Comparison of ENCODE assay signal across 1 cellular context in the genomic region with DNA sequence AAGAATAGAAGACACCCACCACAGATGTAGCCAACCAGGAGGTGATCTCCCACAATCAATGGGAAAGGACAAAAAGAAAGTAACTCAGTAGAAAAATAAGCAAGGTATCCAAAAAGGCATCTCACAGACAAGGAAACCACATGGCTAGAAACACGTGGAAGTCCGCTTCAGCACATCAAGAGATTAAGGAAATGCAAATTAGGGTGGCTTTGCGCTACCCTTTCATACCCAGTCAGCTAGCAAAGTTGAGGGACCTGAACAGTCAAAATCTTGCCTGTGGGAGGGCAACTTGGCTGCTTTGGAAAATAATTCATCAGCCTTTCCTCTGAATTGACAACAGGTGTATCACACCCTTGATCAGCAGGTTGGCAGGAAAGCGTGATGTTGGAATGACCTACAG.
TF ChIP-seq lines count a peak whose summit lies in the region.

No MANE protein-coding gene starts in this region.

TF ChIP-seq in GM23338, 12 proteins besides CTCF, POLR2A, EP300 and RAD21 (continued from another document):
- TF ChIP-seq, protein P1, sequence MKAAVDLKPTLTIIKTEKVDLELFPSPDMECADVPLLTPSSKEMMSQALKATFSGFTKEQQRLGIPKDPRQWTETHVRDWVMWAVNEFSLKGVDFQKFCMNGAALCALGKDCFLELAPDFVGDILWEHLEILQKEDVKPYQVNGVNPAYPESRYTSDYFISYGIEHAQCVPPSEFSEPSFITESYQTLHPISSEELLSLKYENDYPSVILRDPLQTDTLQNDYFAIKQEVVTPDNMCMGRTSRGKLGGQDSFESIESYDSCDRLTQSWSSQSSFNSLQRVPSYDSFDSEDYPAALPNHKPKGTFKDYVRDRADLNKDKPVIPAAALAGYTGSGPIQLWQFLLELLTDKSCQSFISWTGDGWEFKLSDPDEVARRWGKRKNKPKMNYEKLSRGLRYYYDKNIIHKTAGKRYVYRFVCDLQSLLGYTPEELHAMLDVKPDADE (IDR thresholded peaks at IDR 0.05) = no peak
- TF ChIP-seq, protein P2, sequence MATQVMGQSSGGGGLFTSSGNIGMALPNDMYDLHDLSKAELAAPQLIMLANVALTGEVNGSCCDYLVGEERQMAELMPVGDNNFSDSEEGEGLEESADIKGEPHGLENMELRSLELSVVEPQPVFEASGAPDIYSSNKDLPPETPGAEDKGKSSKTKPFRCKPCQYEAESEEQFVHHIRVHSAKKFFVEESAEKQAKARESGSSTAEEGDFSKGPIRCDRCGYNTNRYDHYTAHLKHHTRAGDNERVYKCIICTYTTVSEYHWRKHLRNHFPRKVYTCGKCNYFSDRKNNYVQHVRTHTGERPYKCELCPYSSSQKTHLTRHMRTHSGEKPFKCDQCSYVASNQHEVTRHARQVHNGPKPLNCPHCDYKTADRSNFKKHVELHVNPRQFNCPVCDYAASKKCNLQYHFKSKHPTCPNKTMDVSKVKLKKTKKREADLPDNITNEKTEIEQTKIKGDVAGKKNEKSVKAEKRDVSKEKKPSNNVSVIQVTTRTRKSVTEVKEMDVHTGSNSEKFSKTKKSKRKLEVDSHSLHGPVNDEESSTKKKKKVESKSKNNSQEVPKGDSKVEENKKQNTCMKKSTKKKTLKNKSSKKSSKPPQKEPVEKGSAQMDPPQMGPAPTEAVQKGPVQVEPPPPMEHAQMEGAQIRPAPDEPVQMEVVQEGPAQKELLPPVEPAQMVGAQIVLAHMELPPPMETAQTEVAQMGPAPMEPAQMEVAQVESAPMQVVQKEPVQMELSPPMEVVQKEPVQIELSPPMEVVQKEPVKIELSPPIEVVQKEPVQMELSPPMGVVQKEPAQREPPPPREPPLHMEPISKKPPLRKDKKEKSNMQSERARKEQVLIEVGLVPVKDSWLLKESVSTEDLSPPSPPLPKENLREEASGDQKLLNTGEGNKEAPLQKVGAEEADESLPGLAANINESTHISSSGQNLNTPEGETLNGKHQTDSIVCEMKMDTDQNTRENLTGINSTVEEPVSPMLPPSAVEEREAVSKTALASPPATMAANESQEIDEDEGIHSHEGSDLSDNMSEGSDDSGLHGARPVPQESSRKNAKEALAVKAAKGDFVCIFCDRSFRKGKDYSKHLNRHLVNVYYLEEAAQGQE (IDR thresholded peaks at IDR 0.05; ENCODE audit: unreplicated experiment) = no peak
TF ChIP-seq in GM23338: peak in this region for 0.
